1 cellular context compared by ENCODE assay signal in genomic region chr2:25338401-25338800, GRCh38.
TF ChIP-seq lines count a peak whose summit lies in the region.

No MANE protein-coding gene starts in this region.

TF ChIP-seq in HepG2, 621 proteins besides CTCF, POLR2A, EP300 and RAD21:
- TF ChIP-seq ZNF766 (CRISPR knock-in tag; IDR thresholded peaks at IDR 0.05; ENCODE audit: borderline replicate concordance), result no peak
- no peak for TF ChIP-seq MTF1 (CRISPR knock-in tag; IDR thresholded peaks at IDR 0.05)
- no peak for TF ChIP-seq ZNF678 (CRISPR knock-in tag; IDR thresholded peaks at IDR 0.05)
- TF ChIP-seq XRCC5 (optimal IDR thresholded peaks at IDR 0.05; ENCODE audit: low read length), result no peak
- TF ChIP-seq MXD1 (CRISPR knock-in tag; IDR thresholded peaks at IDR 0.05), result no peak
- TF ChIP-seq NONO (IDR thresholded peaks at IDR 0.05), result no peak
- no peak for TF ChIP-seq NONO (CRISPR knock-in tag; conservative IDR thresholded peaks at IDR 0.05)
- no peak for TF ChIP-seq SIX4 (CRISPR knock-in tag; IDR thresholded peaks at IDR 0.05)
- TF ChIP-seq ZNF329 (CRISPR knock-in tag; IDR thresholded peaks at IDR 0.05; ENCODE audit: low read depth), result no peak
- no peak for TF ChIP-seq KLF9 (CRISPR knock-in tag; IDR thresholded peaks at IDR 0.05; ENCODE audit: low read depth)
- TF ChIP-seq NR2C2 (CRISPR knock-in tag; IDR thresholded peaks at IDR 0.05; ENCODE audit: borderline replicate concordance), result no peak
- no peak for TF ChIP-seq ATF5 (CRISPR knock-in tag; IDR thresholded peaks at IDR 0.05; ENCODE audit: low read depth)
- no peak for TF ChIP-seq FUBP1 (CRISPR knock-in tag; IDR thresholded peaks at IDR 0.05; ENCODE audit: borderline replicate concordance)
- no peak for TF ChIP-seq DZIP1 (CRISPR knock-in tag; IDR thresholded peaks at IDR 0.05)
- TF ChIP-seq AGO1 (IDR thresholded peaks at IDR 0.05; ENCODE audit: low read depth, low read length, poor library complexity, severe bottlenecking), result no peak
